ENCODE assay signal across 19 cellular contexts in the genomic region with DNA sequence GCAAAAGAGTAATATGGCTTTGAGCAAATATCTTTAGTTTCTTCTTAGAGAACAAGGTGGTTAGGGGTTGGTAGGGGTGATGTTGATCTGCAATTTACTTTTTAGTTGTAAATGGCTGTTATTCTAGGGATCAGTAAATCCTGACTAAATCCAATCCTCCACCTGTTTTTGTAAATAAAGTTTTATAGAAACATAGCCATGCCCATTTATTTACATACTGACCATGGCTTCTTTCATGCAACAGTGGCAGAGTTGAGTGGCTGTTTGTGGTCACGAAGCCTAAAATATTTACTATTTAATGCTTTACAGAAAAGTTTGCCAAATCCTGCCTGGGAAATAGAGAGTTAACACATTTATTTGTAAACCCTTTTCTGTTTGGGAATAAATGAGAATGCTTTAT.
"Had no signal": no experiment of that assay in that cellular context is flagged by ENCODE, and none has a peak within 500 bp of the region (broad histone marks: within the 10 kb centered on the region; RNA-seq: fewer than 3 reads in every experiment).

No MANE protein-coding gene starts in this region.

- H3K4me2 ChIP-seq: KMS-11, SK-N-SH had no signal

- H3K9ac ChIP-seq: KMS-11, SK-N-SH had no signal

- DNase-seq: Kasumi-1, MM.1S, NCI-H1092 treated with DMSO at 0.1 percent for 48 hours, NCI-H1436, NCI-H187, NCI-H2029, NCI-H2081 treated with DMSO at 0.1 percent for 48 hours, NCI-H2171, NCI-H446, NCI-H510A, NCI-H524 treated with DMSO at 0.1 percent for 48 hours, NCI-H69, NCI-H774, RPMI8226, SHP77, SK-N-SH, SW 1271 had no signal

- H3K27ac ChIP-seq: KMS-11 had no signal

- FAIRE-seq: RCC 7860 had no signal
